Comparison of ENCODE assay signal across 9 cellular contexts in the genomic region with DNA sequence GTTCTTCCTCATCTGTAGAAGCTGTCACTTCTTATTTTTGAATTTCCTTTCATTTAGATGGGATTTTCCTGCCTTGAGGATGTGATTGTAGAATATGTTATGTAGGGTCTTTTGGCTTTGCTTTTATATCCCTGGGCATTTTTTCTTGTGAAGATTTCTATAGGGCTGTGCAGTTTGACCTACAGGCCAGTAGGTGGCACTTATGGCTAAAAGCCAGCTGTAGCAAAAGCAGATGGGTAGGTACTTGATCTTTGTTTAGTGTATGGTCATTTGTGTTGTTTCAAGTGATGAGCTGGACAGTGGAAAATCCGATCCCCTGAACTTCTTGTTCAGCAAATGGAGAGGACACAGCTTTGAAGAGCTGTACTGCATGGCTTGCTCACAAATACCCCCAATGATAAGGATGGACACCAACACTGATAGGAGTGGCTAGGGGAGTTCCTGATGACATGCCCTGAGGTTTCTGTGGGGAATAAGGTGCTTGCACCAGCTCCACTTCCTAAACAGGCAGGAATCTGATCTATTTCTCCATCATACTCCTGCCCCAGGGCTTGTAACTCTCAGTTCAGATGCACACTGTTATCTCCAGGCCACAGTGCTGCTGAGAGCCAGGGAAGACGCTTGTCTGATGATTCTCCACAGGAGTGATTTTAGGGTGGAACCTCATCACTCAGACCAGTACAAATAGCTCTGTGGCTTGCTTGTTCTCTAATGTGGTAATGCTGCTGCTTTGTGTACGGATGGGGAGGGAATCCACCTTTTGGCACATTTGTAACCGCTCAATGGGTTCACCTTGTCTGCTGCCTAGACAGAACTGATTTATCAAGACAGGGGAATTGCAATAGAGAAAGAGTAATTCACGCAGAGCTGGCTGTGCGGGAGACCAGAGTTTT.
A peak's percentile ranks its signal among the peaks of the same experiment; 100 is the strongest.
DNase-seq lines count a peak whose midpoint lies in the region; ATAC-seq, FAIRE-seq and TF ChIP-seq lines count a peak whose summit lies in the region.
"Had no signal": no experiment of that assay in that cellular context is flagged by ENCODE, and none has a peak within 500 bp of the region (broad histone marks: within the 10 kb centered on the region; RNA-seq: fewer than 3 reads in every experiment).

No MANE protein-coding gene starts in this region.

- peak; percentile 91 for ATAC-seq in GM19395 (IDR thresholded peaks at IDR 0.05; ENCODE audit: unreplicated experiment)
- ATAC-seq in HG03469 (IDR thresholded peaks at IDR 0.05; ENCODE audit: unreplicated experiment) = peak; percentile 58
- ATAC-seq in T-cell (replicated peaks in 1 of 4) = no peak
- no peak for ATAC-seq in activated CD8-positive, alpha-beta memory T cell treated with anti-CD3 and anti-CD28 coated beads, Interleukin-2, amount 10 ng/mL, durations not matched to agents 7 days and 5 days

- H3K4me1 ChIP-seq in SK-N-SH (ENCODE audit: control insufficient read depth in 1 of 2, insufficient read depth in 2 of 2, low read depth in 1 of 2, low read length in 1 of 2) (no peaks in the 10 kb centered on the region), keratinocyte (ENCODE audit: control insufficient read depth, extremely low read depth, insufficient read depth, low read length) (no peaks in the 10 kb centered on the region)

- no peaks in the 10 kb centered on the region for H3K9me2 ChIP-seq in SK-N-SH

- H3K27me3 ChIP-seq in SK-N-SH (ENCODE audit: insufficient read depth) = no peaks in the 10 kb centered on the region
- no peaks in the 10 kb centered on the region for H3K27me3 ChIP-seq in keratinocyte (ENCODE audit: control insufficient read depth, extremely low read depth, insufficient read depth, low read length)

- no peaks in the 10 kb centered on the region for H3K79me2 ChIP-seq in SK-N-SH (ENCODE audit: insufficient read depth)
- H3K79me2 ChIP-seq in keratinocyte (ENCODE audit: control insufficient read depth, insufficient read depth, low read length) = no peaks in the 10 kb centered on the region

- no peak overlapping the region for H3K4me2 ChIP-seq in SK-N-SH
- no peak overlapping the region for H3K4me2 ChIP-seq in keratinocyte (ENCODE audit: control insufficient read depth, extremely low read depth, insufficient read depth, low read depth, low read length)

- no peaks in the 10 kb centered on the region for H3K9me1 ChIP-seq in keratinocyte (ENCODE audit: control insufficient read depth, extremely low read depth, insufficient read depth, low read length)

- no peaks in the 10 kb centered on the region for H3K36me3 Mint-ChIP-seq in Calu3 (ENCODE audit: insufficient read depth, unreplicated experiment)
- H3K36me3 Mint-ChIP-seq in T-cell = no peaks in the 10 kb centered on the region
- H3K36me3 Mint-ChIP-seq in activated CD8-positive, alpha-beta memory T cell treated with anti-CD3 and anti-CD28 coated beads, Interleukin-2, amount 10 ng/mL, durations not matched to agents 7 days and 5 days = no peaks in the 10 kb centered on the region

- H3K36me3 ChIP-seq in SK-N-SH (replicated peaks in 1 of 2; ENCODE audit: control insufficient read depth in 1 of 2, insufficient read depth in 2 of 2, low read length in 1 of 2) (no peaks in the 10 kb centered on the region), keratinocyte (ENCODE audit: control insufficient read depth in 2 of 2, extremely low read depth in 1 of 2, insufficient read depth in 2 of 2, low read length in 2 of 2) (no peaks in the 10 kb centered on the region)

- no peaks in the 10 kb centered on the region for H3F3A ChIP-seq in SK-N-SH (replicated peaks; ENCODE audit: insufficient read depth)

- TF ChIP-seq RAD21 in SK-N-SH (IDR thresholded peaks at IDR 0.05; ENCODE audit: low read length) = peak; percentile 58

- peak; percentile 43 for FAIRE-seq in keratinocyte (lab: Jason Lieb, UNC)

- peaks cover 8% of the 10 kb centered on the region for H3K9me3 Mint-ChIP-seq in Calu3 (ENCODE audit: low read depth, unreplicated experiment)
- peaks cover 0 to 2% (median 0%) of the 10 kb centered on the region in 3 donors for H3K9me3 Mint-ChIP-seq in T-cell
- H3K9me3 Mint-ChIP-seq in activated CD8-positive, alpha-beta memory T cell treated with anti-CD3 and anti-CD28 coated beads, Interleukin-2, amount 10 ng/mL, durations not matched to agents 7 days and 5 days (ENCODE audit: low read depth) = no peaks in the 10 kb centered on the region

- H4K20me1 ChIP-seq in SK-N-SH (ENCODE audit: insufficient read depth) (no peaks in the 10 kb centered on the region), keratinocyte (ENCODE audit: control insufficient read depth, extremely low read depth, insufficient read depth, low read length) (no peaks in the 10 kb centered on the region)

- H3K4me3 ChIP-seq in SK-N-SH (ENCODE audit: low read depth in 2 of 2, low read length in 1 of 2) (no peak overlapping the region), keratinocyte (ENCODE audit: control insufficient read depth in 2 of 3, extremely low read depth in 1 of 3, insufficient read depth in 2 of 3, low read depth in 1 of 3, low read length in 3 of 3) (no peak overlapping the region)
- H3K4me3 ChIP-seq: lung had no signal

- H3K27me3 Mint-ChIP-seq in Calu3 (ENCODE audit: unreplicated experiment) (no peaks in the 10 kb centered on the region), T-cell (no peaks in the 10 kb centered on the region)
- H3K27me3 Mint-ChIP-seq in activated CD8-positive, alpha-beta memory T cell treated with anti-CD3 and anti-CD28 coated beads, Interleukin-2, amount 10 ng/mL, durations not matched to agents 7 days and 5 days = no peaks in the 10 kb centered on the region

- intact Hi-C loops in Calu3 (cut with micrococcal nuclease; ENCODE audit: unreplicated experiment) = loop anchor here (2.0 to 5.0 kb wide), 2 partner anchors 346 to 464 kb away; no protein-coding TSS in a partner anchor

- 10% methylated on average over 6 of the region's 6 CpGs for WGBS in SK-N-SH (ENCODE audit: low lambda C conversion rate)

- dilution Hi-C loops in keratinocyte (cut with MboI; ENCODE audit: extremely low pct_ligation_motif_present, low sequenced_read_pairs) = no loop called here

- H3K9ac ChIP-seq in SK-N-SH (no peak overlapping the region), keratinocyte (ENCODE audit: control insufficient read depth, extremely low read depth, insufficient read depth, low read length) (no peak overlapping the region)

- TF ChIP-seq CTCF in Calu3 (IDR thresholded peaks at IDR 0.05; ENCODE audit: unreplicated experiment) (peak; percentile 52), SK-N-SH (IDR thresholded peaks at IDR 0.05) (peak; percentile 74), keratinocyte (optimal IDR thresholded peaks at IDR 0.05 in 1 of 3, IDR thresholded peaks at IDR 0.05 in 1 of 3, conservative IDR thresholded peaks at IDR 0.05 in 1 of 3; ENCODE audit: extremely low read depth in 1 of 3, insufficient read depth in 2 of 3, low read length in 3 of 3) (peak; percentile 57 to 78 (median 59))

- H2AFZ ChIP-seq in SK-N-SH (ENCODE audit: low read depth) = no peak overlapping the region
- no peak overlapping the region for H2AFZ ChIP-seq in keratinocyte (ENCODE audit: control insufficient read depth, low read length)

- H3K4me1 Mint-ChIP-seq in Calu3 (ENCODE audit: low read depth, unreplicated experiment) (peaks cover 23% of the 10 kb centered on the region), T-cell (no peaks in the 10 kb centered on the region)
- no peaks in the 10 kb centered on the region for H3K4me1 Mint-ChIP-seq in activated CD8-positive, alpha-beta memory T cell treated with anti-CD3 and anti-CD28 coated beads, Interleukin-2, amount 10 ng/mL, durations not matched to agents 7 days and 5 days

- H3K4me3 Mint-ChIP-seq in Calu3 (ENCODE audit: low read depth, unreplicated experiment) (no peak overlapping the region), T-cell (no peak overlapping the region)
- H3K4me3 Mint-ChIP-seq in activated CD8-positive, alpha-beta memory T cell treated with anti-CD3 and anti-CD28 coated beads, Interleukin-2, amount 10 ng/mL, durations not matched to agents 7 days and 5 days = no peak overlapping the region

- no TSS peak for BruUV-seq in Calu3 (replicated peaks; lab: Mats Ljungman, UMichigan)

- POLR2A ChIA-PET in SK-N-SH (lab: Yijun Ruan, JAX) (no interaction called here), T-cell (lab: Charles Lee) (no interaction called here)

- H3K27ac Mint-ChIP-seq in Calu3 (ENCODE audit: unreplicated experiment) = peak overlapping the region; percentile 22
- H3K27ac Mint-ChIP-seq in T-cell = no peak overlapping the region
- no peak overlapping the region for H3K27ac Mint-ChIP-seq in activated CD8-positive, alpha-beta memory T cell treated with anti-CD3 and anti-CD28 coated beads, Interleukin-2, amount 10 ng/mL, durations not matched to agents 7 days and 5 days

- CTCF ChIA-PET in Calu3 (lab: Charles Lee) (interaction anchor here (0.6 to 0.9 kb wide), 2 partner anchors 27 to 49 kb away, joined by 3 to 4 read pairs; no protein-coding TSS in a partner anchor), SK-N-SH (lab: Yijun Ruan, JAX) (interaction anchor here (0.6 to 2.5 kb wide), 8 partner anchors 8 to 1526 kb away, joined by 3 to 10 read pairs (median 3); no protein-coding TSS in a partner anchor), T-cell (lab: Charles Lee) (no interaction called here)
- CTCF ChIA-PET in activated CD8-positive, alpha-beta memory T cell treated with anti-CD3 and anti-CD28 coated beads, Interleukin-2, amount 10 ng/mL, durations not matched to agents 7 days and 5 days (lab: Charles Lee) = no interaction called here

- DNase-seq in Calu3 (no peak), SK-N-SH (peak; percentile 16), keratinocyte (ENCODE audit: low read depth, low spot score) (no peak), T-cell (no peak), NK-92 (lab: John Stamatoyannopoulos, UW; ENCODE audit: unreplicated experiment) (no peak)
- no peak for DNase-seq in activated CD8-positive, alpha-beta memory T cell treated with anti-CD3 and anti-CD28 coated beads, Interleukin-2, amount 10 ng/mL, durations not matched to agents 7 days and 5 days

- H3K27ac ChIP-seq in SK-N-SH (ENCODE audit: low read depth in 2 of 2, low read length in 1 of 2) (no peak overlapping the region), keratinocyte (ENCODE audit: control insufficient read depth, insufficient read depth, low read length) (no peak overlapping the region)

- TF ChIP-seq EP300 in SK-N-SH (IDR thresholded peaks at IDR 0.05; ENCODE audit: borderline replicate concordance in 1 of 2, low read depth in 1 of 2, low read length in 1 of 2) = no peak

- H3K9me3 ChIP-seq in SK-N-SH (no peaks in the 10 kb centered on the region), keratinocyte (ENCODE audit: control insufficient read depth, low read depth, low read length) (no peaks in the 10 kb centered on the region)

TF ChIP-seq in SK-N-SH, 30 proteins besides CTCF, POLR2A, EP300 and RAD21:
- TF ChIP-seq NFIC (IDR thresholded peaks at IDR 0.05; ENCODE audit: borderline replicate concordance) (peak; percentile 31; the same call in 1 of the 2 replicates), SMC3 (IDR thresholded peaks at IDR 0.05; ENCODE audit: low read depth, low read length) (peak; percentile 45), NRF1 (IDR thresholded peaks at IDR 0.05; ENCODE audit: low read depth, low read length) (no peak)

Comparison
In these comparisons a context has a peak if more than half of its experiments do, and no peak if none do; other contexts are left out.
1. ATAC-seq: peak in GM19395 (single experiment) and HG03469 (single experiment); none in T-cell (0 of 4) and activated CD8-positive, alpha-beta memory T cell treated with anti-CD3 and anti-CD28 coated beads, Interleukin-2, amount 10 ng/mL, durations not matched to agents 7 days and 5 days (single experiment).
2. CTCF ChIA-PET loops: an anchor here in Calu3 (0.6 to 0.9 kb wide) and SK-N-SH (0.6 to 2.5 kb wide); none called in T-cell and activated CD8-positive, alpha-beta memory T cell treated with anti-CD3 and anti-CD28 coated beads, Interleukin-2, amount 10 ng/mL, durations not matched to agents 7 days and 5 days.
3. Peak in every context shown above with its lines, with median percentiles within 50 percentile points of each other: CTCF ChIP-seq.